In genomic region chr2:42492691-42493467, GRCh38 we compare ENCODE assay signal across 10 cellular contexts. TPM values are rescaled to one million over a fixed set of nuclear protein-coding genes. Genes with fewer than 3 reads are reported as not detected.
DNase-seq lines count a peak whose midpoint lies in the region; ATAC-seq, FAIRE-seq and TF ChIP-seq lines count a peak whose summit lies in the region.
"Had no signal": no experiment of that assay in that cellular context is flagged by ENCODE, and none has a peak within 500 bp of the region (broad histone marks: within the 10 kb centered on the region; RNA-seq: fewer than 3 reads in every experiment).

No MANE protein-coding gene starts in this region.

- peak overlapping the region in 1 of 2 experiments; percentile 75; a peak in 2 of 4 replicates for H3K4me3 ChIP-seq in SK-N-SH (ENCODE audit: low read depth in 2 of 2, low read length in 1 of 2)
- peak overlapping the region; percentile 53 to 80 (median 58) for H3K4me3 ChIP-seq in esophagus squamous epithelium
- peak overlapping the region in 1 of 2 donors; percentile 70 for H3K4me3 ChIP-seq in small intestine (ENCODE audit: low read depth in 1 of 2, low read length in 2 of 2)

- no peak for ATAC-seq in SK-N-SH treated with all-trans-retinoic acid at 6 μM for 48 hours
- ATAC-seq in activated CD8-positive, alpha-beta T cell treated with anti-CD3 and anti-CD28 coated beads, Interleukin-2, amount 10 ng/mL, durations not matched to agents 7 days and 5 days = peak; percentile 28

- H3K4me3 Mint-ChIP-seq in activated CD8-positive, alpha-beta T cell treated with anti-CD3 and anti-CD28 coated beads, Interleukin-2, amount 10 ng/mL, durations not matched to agents 7 days and 5 days = peak overlapping the region; percentile 68

- H3F3A ChIP-seq in SK-N-SH (replicated peaks; ENCODE audit: insufficient read depth) = no peaks in the 10 kb centered on the region

- no peak overlapping the region for H3K27ac ChIP-seq in SK-N-SH (ENCODE audit: low read depth in 2 of 2, low read length in 1 of 2)
- H3K27ac ChIP-seq in esophagus squamous epithelium = no peak overlapping the region
- H3K27ac ChIP-seq in small intestine (ENCODE audit: low read depth in 1 of 2, low read length in 1 of 2) = no peak overlapping the region
- H3K27ac ChIP-seq: right lobe of liver had no signal

- H3K27me3 Mint-ChIP-seq in activated CD8-positive, alpha-beta T cell treated with anti-CD3 and anti-CD28 coated beads, Interleukin-2, amount 10 ng/mL, durations not matched to agents 7 days and 5 days (ENCODE audit: low read depth) = peaks cover 17% of the 10 kb centered on the region

- no peak for TF ChIP-seq RAD21 in SK-N-SH (IDR thresholded peaks at IDR 0.05; ENCODE audit: low read length)

- H3K79me2 ChIP-seq in SK-N-SH (ENCODE audit: insufficient read depth) = no peaks in the 10 kb centered on the region

- intact Hi-C loops in esophagus squamous epithelium (cut with DNase I) = no loop called here

- no peaks in the 10 kb centered on the region for H4K20me1 ChIP-seq in SK-N-SH (ENCODE audit: insufficient read depth)

- POLR2A ChIA-PET in SK-N-SH (lab: Yijun Ruan, JAX) = interaction anchor here (0.6 to 1.2 kb wide), 4 partner anchors 166 to 318 kb away, joined by 3 read pairs; no protein-coding TSS in a partner anchor
- POLR2A ChIA-PET in activated CD8-positive, alpha-beta T cell treated with anti-CD3 and anti-CD28 coated beads, Interleukin-2, amount 10 ng/mL, durations not matched to agents 7 days and 5 days (lab: Charles Lee) = interaction anchor here (0.7 to 1.7 kb wide), 2 partner anchors 31 to 317 kb away, joined by 3 to 4 read pairs; no protein-coding TSS in a partner anchor

- WGBS in SK-N-SH (ENCODE audit: low lambda C conversion rate) = 87% methylated on average over 65 of the region's 111 CpGs
- 72 to 100% methylated on average over 2 to 12 of the region's 111 CpGs for WGBS in esophagus squamous epithelium, 2 donors
- WGBS in small intestine, 3 donors = 10 to 29% (median 28%) methylated on average over 45 to 111 of the region's 111 CpGs

- CTCF ChIA-PET in SK-N-SH (lab: Yijun Ruan, JAX) = interaction anchor here (0.9 to 10.4 kb wide), 10 partner anchors 12 to 318 kb away, joined by 3 to 107 read pairs (median 3); no protein-coding TSS in a partner anchor
- CTCF ChIA-PET in activated CD8-positive, alpha-beta T cell treated with anti-CD3 and anti-CD28 coated beads, Interleukin-2, amount 10 ng/mL, durations not matched to agents 7 days and 5 days (lab: Charles Lee) = interaction anchor here (2.2 kb wide), 1 partner anchor 170 kb away, joined by 12 read pairs; no protein-coding TSS in a partner anchor

- H3K9me3 ChIP-seq in SK-N-SH (no peaks in the 10 kb centered on the region), esophagus squamous epithelium (no peaks in the 10 kb centered on the region), small intestine (ENCODE audit: control insufficient read depth, low read depth) (no peaks in the 10 kb centered on the region)
- H3K9me3 ChIP-seq: right lobe of liver had no signal

- H3K27me3 ChIP-seq in SK-N-SH (ENCODE audit: insufficient read depth) (no peaks in the 10 kb centered on the region; the same call in 1 of the 2 replicates), esophagus squamous epithelium (peaks cover 0 to 36% (median 0%) of the 10 kb centered on the region in 4 donors), small intestine (ENCODE audit: control insufficient read depth in 2 of 2, insufficient read depth in 2 of 2, low read length in 2 of 2) (peaks cover 6 to 11% of the 10 kb centered on the region in 2 donors)

- no peak for TF ChIP-seq EP300 in SK-N-SH (IDR thresholded peaks at IDR 0.05; ENCODE audit: borderline replicate concordance in 1 of 2, low read depth in 1 of 2, low read length in 1 of 2)

- DNase-seq in SK-N-SH (peak; percentile 42), esophagus squamous epithelium (lab: John Stamatoyannopoulos, UW) (no peak), small intestine (peak; percentile 28), HuH-7.5 (ENCODE audit: low spot score) (no peak), HCEC 1CT (no peak), glomerular visceral epithelial cell (ENCODE audit: extremely low spot score) (no peak)
- peak; percentile 58 for DNase-seq in activated CD8-positive, alpha-beta T cell treated with anti-CD3 and anti-CD28 coated beads, Interleukin-2, amount 10 ng/mL, durations not matched to agents 7 days and 5 days
- DNase-seq: DND-41 had no signal

- no peaks in the 10 kb centered on the region for H3K9me3 Mint-ChIP-seq in activated CD8-positive, alpha-beta T cell treated with anti-CD3 and anti-CD28 coated beads, Interleukin-2, amount 10 ng/mL, durations not matched to agents 7 days and 5 days (ENCODE audit: insufficient read depth)

- peaks cover 12% of the 10 kb centered on the region for H3K4me1 Mint-ChIP-seq in activated CD8-positive, alpha-beta T cell treated with anti-CD3 and anti-CD28 coated beads, Interleukin-2, amount 10 ng/mL, durations not matched to agents 7 days and 5 days (ENCODE audit: low read depth)

- no peak for TF ChIP-seq CTCF in SK-N-SH (IDR thresholded peaks at IDR 0.05)
- no peak for TF ChIP-seq CTCF in esophagus squamous epithelium (IDR thresholded peaks at IDR 0.05)

- H3K9me2 ChIP-seq in SK-N-SH = no peaks in the 10 kb centered on the region

- H3K4me1 ChIP-seq in SK-N-SH (ENCODE audit: control insufficient read depth in 1 of 2, insufficient read depth in 2 of 2, low read depth in 1 of 2, low read length in 1 of 2) (peaks cover 0 to 16% of the 10 kb centered on the region in 2 experiments; a peak in 2 of 4 replicates), esophagus squamous epithelium (peaks cover 0 to 26% (median 10%) of the 10 kb centered on the region in 3 donors), small intestine (ENCODE audit: control insufficient read depth in 2 of 2, insufficient read depth in 1 of 2, low read depth in 1 of 2, low read length in 1 of 2) (peaks cover 0 to 1% of the 10 kb centered on the region in 2 donors)

- no peak overlapping the region for H3K4me2 ChIP-seq in SK-N-SH

- no peaks in the 10 kb centered on the region for H3K36me3 Mint-ChIP-seq in activated CD8-positive, alpha-beta T cell treated with anti-CD3 and anti-CD28 coated beads, Interleukin-2, amount 10 ng/mL, durations not matched to agents 7 days and 5 days (ENCODE audit: low read depth)

- H3K36me3 ChIP-seq in SK-N-SH (replicated peaks in 1 of 2; ENCODE audit: control insufficient read depth in 1 of 2, insufficient read depth in 2 of 2, low read length in 1 of 2) (no peaks in the 10 kb centered on the region), esophagus squamous epithelium (no peaks in the 10 kb centered on the region), small intestine (ENCODE audit: control insufficient read depth in 2 of 2, insufficient read depth in 2 of 2, low read length in 2 of 2) (no peaks in the 10 kb centered on the region)
- H3K36me3 ChIP-seq: right lobe of liver had no signal

- no peak for FAIRE-seq in small intestine (lab: Jason Lieb, UNC)

- no peak overlapping the region for H2AFZ ChIP-seq in SK-N-SH (ENCODE audit: low read depth)

- no peak for TF ChIP-seq POLR2A in esophagus squamous epithelium (IDR thresholded peaks at IDR 0.05)

- H3K9ac ChIP-seq in SK-N-SH = no peak overlapping the region

- H3K27ac Mint-ChIP-seq in activated CD8-positive, alpha-beta T cell treated with anti-CD3 and anti-CD28 coated beads, Interleukin-2, amount 10 ng/mL, durations not matched to agents 7 days and 5 days = no peak overlapping the region

TF ChIP-seq in SK-N-SH, 30 proteins besides CTCF, POLR2A, EP300 and RAD21 (continues in another document):
- TF ChIP-seq SIN3A (IDR thresholded peaks at IDR 0.05; ENCODE audit: borderline replicate concordance, low read depth, low read length) = no peak
- TF ChIP-seq NRF1 (IDR thresholded peaks at IDR 0.05; ENCODE audit: low read depth, low read length) = no peak
- TF ChIP-seq EZH2phosphoT487 (IDR thresholded peaks at IDR 0.05; ENCODE audit: borderline replicate concordance, low read depth) = no peak

TF ChIP-seq in SK-N-SH treated with all-trans-retinoic acid at 6 μM for 48 hours, 23 proteins besides CTCF, POLR2A, EP300 and RAD21 (continues in another document):
- TF ChIP-seq CREB5 (CRISPR knock-in tag; IDR thresholded peaks at IDR 0.05; ENCODE audit: low read depth) = no peak
- TF ChIP-seq SNAI2 (CRISPR knock-in tag; IDR thresholded peaks at IDR 0.05) = no peak
- TF ChIP-seq ZNF70 (CRISPR knock-in tag; IDR thresholded peaks at IDR 0.05) = no peak
- TF ChIP-seq TOX (CRISPR knock-in tag; IDR thresholded peaks at IDR 0.05; ENCODE audit: borderline replicate concordance) = no peak
- no peak for TF ChIP-seq OSR1 (CRISPR knock-in tag; IDR thresholded peaks at IDR 0.05)
- TF ChIP-seq ISL1 (CRISPR knock-in tag; IDR thresholded peaks at IDR 0.05) = no peak
- TF ChIP-seq ZFP3 (CRISPR knock-in tag; IDR thresholded peaks at IDR 0.05) = no peak

RNA-seq across cellular contexts. Expression of gene KCNG3, which starts 0.9 kb away (rescaled TPM):
- polyA plus RNA-seq in SK-N-SH (2012; rRNA removed) (0.03 and 0.13 TPM in 2 replicates), small intestine (under 1 TPM in 1 of 3 donors, not detected in 2; 0.03 TPM)
- 0.06 and 0.09 TPM in 2 replicates for polyA plus RNA-seq in SK-N-SH (2012; cell fraction: cytosol; rRNA removed)
- polyA plus RNA-seq in SK-N-SH (2012; cell fraction: nucleus; rRNA removed) = 0.02 TPM in 1 of 2 replicates, not detected in the other
- total RNA-seq in activated CD8-positive, alpha-beta T cell treated with anti-CD3 and anti-CD28 coated beads, Interleukin-2, amount 10 ng/mL, durations not matched to agents 7 days and 5 days = under 1 TPM; 0.21 to 0.26 TPM
- total RNA-seq in esophagus squamous epithelium = under 1 TPM; 0.09 to 0.38 (median 0.29) TPM

Comparison
In these comparisons a context has a peak if more than half of its experiments do, and no peak if none do; other contexts are left out.
1. DNase-seq: peak in SK-N-SH (single experiment), activated CD8-positive, alpha-beta T cell treated with anti-CD3 and anti-CD28 coated beads, Interleukin-2, amount 10 ng/mL, durations not matched to agents 7 days and 5 days (single experiment) and small intestine (single experiment); none in esophagus squamous epithelium (single experiment), HuH-7.5 (single experiment), HCEC 1CT (single experiment) and glomerular visceral epithelial cell (single experiment).